ENCODE assay signal across 26 cellular contexts in genomic region chrX:150846130-150846529, GRCh38.
"Had no signal": no experiment of that assay in that cellular context is flagged by ENCODE, and none has a peak within 500 bp of the region (broad histone marks: within the 10 kb centered on the region; RNA-seq: fewer than 3 reads in every experiment).

No MANE protein-coding gene starts in this region.

- ATAC-seq: left ventricle myocardium superior; lower lobe of right lung; natural killer cell; stimulated activated naive B cell treated with anti-CD40 and anti-IgM and Interleukin-4, amounts not matched to agents 10 μg/mL and 1 μg/mL and 100 μg/mL, for 72 hours; stimulated activated naive CD8-positive, alpha-beta T cell treated with anti-CD3 and anti-CD28 coated beads, Interleukin-15, Interleukin-2, amounts not matched to agents 100 U/mL and 50 U/mL, for 24 hours had no signal

- H3K9me3 ChIP-seq: lower lobe of right lung, neutrophil, right atrium auricular region, stomach, testis, thyroid gland, transverse colon, upper lobe of left lung, vagina had no signal

- H2AFZ ChIP-seq: hepatocyte, neural progenitor cell, parathyroid adenoma had no signal

- H3K27ac ChIP-seq: hepatocyte, lower lobe of right lung, neural progenitor cell, neutrophil, parathyroid adenoma, right atrium auricular region, skin epidermis, stomach, testis, thyroid gland, transverse colon, upper lobe of left lung, vagina had no signal

- H3K4me1 ChIP-seq: neural progenitor cell, right atrium auricular region, thyroid gland, vagina had no signal

- H3K4me3 ChIP-seq: hepatocyte, lower lobe of right lung, neural progenitor cell, right atrium auricular region, skin epidermis, stomach, testis, thyroid gland, transverse colon, upper lobe of left lung, vagina had no signal

- H3K27me3 ChIP-seq: hepatocyte, neural progenitor cell, neutrophil, right atrium auricular region, stomach, testis, thyroid gland, transverse colon, upper lobe of left lung, vagina had no signal

- DNase-seq: islet precursor cell; left ventricle myocardium superior; lower lobe of right lung; mesendoderm; naive B cell; natural killer cell; nephron progenitor cell; occipital lobe; stimulated activated CD4-positive, alpha-beta T cell treated with anti-CD3 and anti-CD28 coated beads, Interleukin-12 subunit alpha, Interleukin-12 subunit beta, amount 100 ng/mL, for 4 hours; stimulated activated CD4-positive, alpha-beta T cell treated with anti-CD3 and anti-CD28 coated beads, Interleukin-15, amount 100 ng/mL, for 24 hours; stimulated activated CD4-positive, alpha-beta T cell treated with anti-CD3 and anti-CD28 coated beads, Interleukin-2, amount 100 ng/mL, for 24 hours; stimulated activated CD4-positive, alpha-beta T cell treated with anti-CD3 and anti-CD28 coated beads, Interleukin-4, amount 100 ng/mL, for 1 hour; stimulated activated naive B cell treated with anti-CD40 and anti-IgM and Interleukin-4, amounts not matched to agents 10 μg/mL and 1 μg/mL and 100 μg/mL, for 72 hours; stimulated activated naive CD8-positive, alpha-beta T cell treated with anti-CD3 and anti-CD28 coated beads, Interleukin-15, Interleukin-2, amounts not matched to agents 100 U/mL and 50 U/mL, for 24 hours; stomach; testis; thyroid gland; transverse colon; upper lobe of left lung had no signal

- H3K4me2 ChIP-seq: hepatocyte, neural progenitor cell had no signal

- H3K9ac ChIP-seq: neural progenitor cell, parathyroid adenoma had no signal

- H3K36me3 ChIP-seq: lower lobe of right lung, neural progenitor cell, neutrophil, right atrium auricular region, stomach, thyroid gland, transverse colon, upper lobe of left lung, vagina had no signal
